ENCODE assay signal across 8 cellular contexts in the genomic region with DNA sequence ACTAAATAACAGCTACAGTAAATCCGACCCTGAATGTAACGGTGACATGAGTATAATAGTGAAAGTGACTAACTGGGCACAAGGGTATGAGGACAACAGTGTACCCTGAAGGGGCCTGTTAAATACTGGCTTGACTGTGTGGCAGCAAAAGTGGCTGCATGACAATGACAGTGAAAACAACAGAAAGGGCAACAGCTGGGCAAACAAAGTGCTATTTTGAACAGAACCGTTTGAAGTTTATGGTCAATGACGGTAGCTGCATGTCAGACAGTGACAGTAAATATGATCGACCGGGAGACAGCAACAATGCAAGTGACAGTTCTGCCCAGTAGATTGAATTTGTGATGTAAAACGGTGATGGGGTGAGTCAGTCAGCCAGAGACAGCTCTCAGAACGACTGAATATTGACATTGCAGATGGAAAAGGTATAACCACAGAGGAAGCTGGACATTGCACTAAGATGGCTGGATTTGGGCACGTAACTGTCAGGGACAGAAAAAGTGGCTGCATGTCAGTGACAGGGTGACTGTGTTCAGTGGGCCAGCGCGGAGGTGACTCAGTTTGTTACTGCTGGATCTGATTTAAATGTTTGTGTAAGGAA. TPM values are rescaled to one million over a fixed set of nuclear protein-coding genes. Genes with fewer than 3 reads are reported as not detected.
DNase-seq lines count a peak whose midpoint lies in the region; ATAC-seq and TF ChIP-seq lines count a peak whose summit lies in the region.

No MANE protein-coding gene starts in this region.

- H3K36me3 ChIP-seq in Caco-2 (ENCODE audit: control insufficient read depth, insufficient read depth, low read length) = no peaks in the 10 kb centered on the region

- peaks cover 24% of the 10 kb centered on the region for H3K4me1 ChIP-seq in Caco-2

- TF ChIP-seq CTCF in Caco-2 (IDR thresholded peaks at IDR 0.05; ENCODE audit: insufficient read depth in 1 of 2, low read depth in 1 of 2, low read length in 1 of 2, severe bottlenecking in 1 of 2, unreplicated experiment in 1 of 2) = no peak

- H3K27ac Mint-ChIP-seq in Caco-2 (ENCODE audit: unreplicated experiment) (peak overlapping the region; percentile 93), naive B cell (peak overlapping the region; percentile 31 to 95 (median 76))
- H3K27ac Mint-ChIP-seq in activated T-helper 1 cell treated with anti-CD3 and anti-CD28 coated beads, Interleukin-12 subunit alpha, Interleukin-12 subunit beta, Interleukin-2, Interleukin-4 antibody, amounts not matched to agents 30 ng/mL and 10 ng/mL and 1 ng/mL, durations not matched to agents 14 hours and 24 hours and 36 hours = peak overlapping the region; percentile 10

- H3K9me3 Mint-ChIP-seq in Caco-2 (ENCODE audit: unreplicated experiment) = no peaks in the 10 kb centered on the region
- H3K9me3 Mint-ChIP-seq in activated T-helper 1 cell treated with anti-CD3 and anti-CD28 coated beads, Interleukin-12 subunit alpha, Interleukin-12 subunit beta, Interleukin-2, Interleukin-4 antibody, amounts not matched to agents 30 ng/mL and 10 ng/mL and 1 ng/mL, durations not matched to agents 14 hours and 24 hours and 36 hours = no peaks in the 10 kb centered on the region
- peaks cover 0 to 2% (median 0%) of the 10 kb centered on the region in 7 donors for H3K9me3 Mint-ChIP-seq in naive B cell

- peak overlapping the region; percentile 26 for H3K4me3 ChIP-seq in Caco-2 (ENCODE audit: low read depth, low read length)

- no peaks in the 10 kb centered on the region for H3K27me3 Mint-ChIP-seq in Caco-2 (ENCODE audit: insufficient read depth, unreplicated experiment)
- H3K27me3 Mint-ChIP-seq in activated T-helper 1 cell treated with anti-CD3 and anti-CD28 coated beads, Interleukin-12 subunit alpha, Interleukin-12 subunit beta, Interleukin-2, Interleukin-4 antibody, amounts not matched to agents 30 ng/mL and 10 ng/mL and 1 ng/mL, durations not matched to agents 14 hours and 24 hours and 36 hours (ENCODE audit: insufficient read depth) = peaks cover 2% of the 10 kb centered on the region
- H3K27me3 Mint-ChIP-seq in naive B cell = peaks cover 5 to 11% (median 10%) of the 10 kb centered on the region in 3 donors

- CTCF ChIA-PET in Caco-2 (lab: Charles Lee) = no interaction called here

- ATAC-seq in naive B cell (ENCODE audit: low read depth in 2 of 2) (no peak), GM18909 (IDR thresholded peaks at IDR 0.05; ENCODE audit: poor library complexity, unreplicated experiment) (no peak)

- H3K36me3 Mint-ChIP-seq in Caco-2 (ENCODE audit: insufficient read depth, unreplicated experiment) = peaks cover 4% of the 10 kb centered on the region
- peaks cover 11% of the 10 kb centered on the region for H3K36me3 Mint-ChIP-seq in activated T-helper 1 cell treated with anti-CD3 and anti-CD28 coated beads, Interleukin-12 subunit alpha, Interleukin-12 subunit beta, Interleukin-2, Interleukin-4 antibody, amounts not matched to agents 30 ng/mL and 10 ng/mL and 1 ng/mL, durations not matched to agents 14 hours and 24 hours and 36 hours (ENCODE audit: low read depth)
- H3K36me3 Mint-ChIP-seq in naive B cell = peaks cover 0 to 5% of the 10 kb centered on the region in 2 donors

- POLR2A ChIA-PET in Caco-2 (lab: Charles Lee) = no interaction called here

- intact Hi-C loops in Caco-2 (cut with micrococcal nuclease; ENCODE audit: unreplicated experiment) = no loop called here
- intact Hi-C loops in activated T-helper 1 cell treated with anti-CD3 and anti-CD28 coated beads, Interleukin-12 subunit alpha, Interleukin-12 subunit beta, Interleukin-2, Interleukin-4 antibody, amounts not matched to agents 30 ng/mL and 10 ng/mL and 1 ng/mL, durations not matched to agents 14 hours and 24 hours and 36 hours (cut with micrococcal nuclease) = loop anchor here (1.0 to 10.0 kb wide), 5 partner anchors 22 to 1786 kb away; partner anchors contain the start of genes CDC42, DDOST and GALE

- H3K4me3 Mint-ChIP-seq in Caco-2 (ENCODE audit: unreplicated experiment) (peak overlapping the region; percentile 97), naive B cell (peak overlapping the region; percentile 68 to 97 (median 90))
- peak overlapping the region; percentile 73 for H3K4me3 Mint-ChIP-seq in activated T-helper 1 cell treated with anti-CD3 and anti-CD28 coated beads, Interleukin-12 subunit alpha, Interleukin-12 subunit beta, Interleukin-2, Interleukin-4 antibody, amounts not matched to agents 30 ng/mL and 10 ng/mL and 1 ng/mL, durations not matched to agents 14 hours and 24 hours and 36 hours

- H3K4me1 Mint-ChIP-seq in Caco-2 (ENCODE audit: low read depth, unreplicated experiment) (peaks cover 21% of the 10 kb centered on the region), naive B cell (peaks cover 22 to 27% (median 26%) of the 10 kb centered on the region in 3 donors)
- peaks cover 23% of the 10 kb centered on the region for H3K4me1 Mint-ChIP-seq in activated T-helper 1 cell treated with anti-CD3 and anti-CD28 coated beads, Interleukin-12 subunit alpha, Interleukin-12 subunit beta, Interleukin-2, Interleukin-4 antibody, amounts not matched to agents 30 ng/mL and 10 ng/mL and 1 ng/mL, durations not matched to agents 14 hours and 24 hours and 36 hours (ENCODE audit: low read depth)

- DNase-seq in Caco-2 = no peak
- peak; percentile 27 for DNase-seq in NCI-H1105 (lab: John Stamatoyannopoulos, UW)
- DNase-seq in activated T-helper 1 cell treated with anti-CD3 and anti-CD28 coated beads, Interleukin-12 subunit alpha, Interleukin-12 subunit beta, Interleukin-2, Interleukin-4 antibody, amounts not matched to agents 30 ng/mL and 10 ng/mL and 1 ng/mL, durations not matched to agents 14 hours and 24 hours and 36 hours (ENCODE audit: low spot score) = no peak
- DNase-seq in naive B cell = no peak
- no peak for DNase-seq in cerebellum (ENCODE audit: low spot score)
- no peak for DNase-seq in cerebellar cortex (ENCODE audit: low spot score)
- no peak for DNase-seq in NOMO-1 (lab: John Stamatoyannopoulos, UW; ENCODE audit: unreplicated experiment in 2 of 2)

- no peaks in the 10 kb centered on the region for H3K9me3 ChIP-seq in Caco-2

- no peaks in the 10 kb centered on the region for H3K27me3 ChIP-seq in Caco-2 (replicated peaks; ENCODE audit: control insufficient read depth, insufficient read depth, low read length)

- BruUV-seq in Caco-2 (replicated peaks; lab: Mats Ljungman, UMichigan) = no TSS peak

RNA-seq across cellular contexts. Expression of gene ZBTB40, which starts 1.1 kb away (rescaled TPM):
- total RNA-seq in Caco-2 (2022) = 20.4 and 20.8 TPM in 2 replicates
- 19.5 and 20.0 TPM in 2 replicates for total RNA-seq in activated T-helper 1 cell treated with anti-CD3 and anti-CD28 coated beads, Interleukin-12 subunit alpha, Interleukin-12 subunit beta, Interleukin-2, Interleukin-4 antibody, amounts not matched to agents 30 ng/mL and 10 ng/mL and 1 ng/mL, durations not matched to agents 14 hours and 24 hours and 36 hours
- polyA plus RNA-seq in naive B cell (ENCODE audit: low read depth in 6 of 6) = 1 to 10 TPM; 1.5 to 7.7 (median 3.4) TPM
- 14.7 TPM for total RNA-seq in cerebellum

Comparison
In these comparisons a context has a peak if more than half of its experiments do, and no peak if none do; other contexts are left out.
1. H3K27ac Mint-ChIP-seq: peak in every context shown above with its lines; median percentile 93 in Caco-2; 76 in naive B cell; 10 in activated T-helper 1 cell treated with anti-CD3 and anti-CD28 coated beads, Interleukin-12 subunit alpha, Interleukin-12 subunit beta, Interleukin-2, Interleukin-4 antibody, amounts not matched to agents 30 ng/mL and 10 ng/mL and 1 ng/mL, durations not matched to agents 14 hours and 24 hours and 36 hours.